Comparison of ENCODE assay signal across 8 cellular contexts in genomic region chr13:75549262-75550158, GRCh38. TPM values are rescaled to one million over a fixed set of nuclear protein-coding genes. Genes with fewer than 3 reads are reported as not detected.
A peak's percentile ranks its signal among the peaks of the same experiment; 100 is the strongest.
DNase-seq lines count a peak whose midpoint lies in the region; ATAC-seq and TF ChIP-seq lines count a peak whose summit lies in the region.

UCHL3 (plus strand) TSS chr13:75549791; CDS start chr13:75549821, 30 bp downstream.

- WGBS in transverse colon (ENCODE audit: low coverage in 1 of 2), 2 donors: 0% methylated on average over 8 to 71 of the region's 74 CpGs

- peak; percentile 95 for ATAC-seq in HG02678 (IDR thresholded peaks at IDR 0.05; ENCODE audit: unreplicated experiment)
- ATAC-seq in activated naive CD8-positive, alpha-beta T cell treated with anti-CD3 and anti-CD28 coated beads, Interleukin-2, amount 50 U/mL, for 24 hours: peak; percentile 98
- peak; percentile 98 for ATAC-seq in Right ventricle myocardium superior (ENCODE audit: poor library complexity)

- H3K36me3 ChIP-seq in parathyroid adenoma (ENCODE audit: control insufficient read depth, insufficient read depth, low read length): no peaks in the 10 kb centered on the region
- no peaks in the 10 kb centered on the region for H3K36me3 ChIP-seq in transverse colon

- TF ChIP-seq EP300 in transverse colon (IDR thresholded peaks at IDR 0.05; ENCODE audit: low read depth): no peak

- peak within 1 kb of the TSS; percentile 94 for H3K4me3 ChIP-seq in GM12865 (ENCODE audit: low read depth, low read length)
- H3K4me3 ChIP-seq in parathyroid adenoma (ENCODE audit: low read depth, low read length): peak within 1 kb of the TSS; percentile 85
- peak within 1 kb of the TSS; percentile 77 to 93 (median 82) for H3K4me3 ChIP-seq in transverse colon

- peak; percentile 98 for DNase-seq in GM12865 (ENCODE audit: low read depth)
- peak; percentile 89 for DNase-seq in NCI-H128 (lab: John Stamatoyannopoulos, UW; ENCODE audit: unreplicated experiment)
- peak; percentile 74 to 94 for DNase-seq in SW 1271 (lab: John Stamatoyannopoulos, UW)
- peak; percentile 98 for DNase-seq in activated naive CD8-positive, alpha-beta T cell treated with anti-CD3 and anti-CD28 coated beads, Interleukin-2, amount 50 U/mL, for 24 hours
- DNase-seq in Right ventricle myocardium superior: peak; percentile 98
- DNase-seq in transverse colon: peak; percentile 98

- peak; percentile 75 for TF ChIP-seq POLR2A in transverse colon (IDR thresholded peaks at IDR 0.05)

- peak within 1 kb of the TSS; percentile 37 for H3K9ac ChIP-seq in parathyroid adenoma

- H3K27me3 Mint-ChIP-seq in activated naive CD8-positive, alpha-beta T cell treated with anti-CD3 and anti-CD28 coated beads, Interleukin-2, amount 50 U/mL, for 24 hours: peaks cover 2% of the 10 kb centered on the region

- H3K4me3 Mint-ChIP-seq in activated naive CD8-positive, alpha-beta T cell treated with anti-CD3 and anti-CD28 coated beads, Interleukin-2, amount 50 U/mL, for 24 hours: peak within 1 kb of the TSS; percentile 98

- peaks cover 19% of the 10 kb centered on the region for H3K36me3 Mint-ChIP-seq in activated naive CD8-positive, alpha-beta T cell treated with anti-CD3 and anti-CD28 coated beads, Interleukin-2, amount 50 U/mL, for 24 hours (ENCODE audit: low read depth)

- intact Hi-C loops in Right ventricle myocardium superior (cut with DNase I): no loop called here
- intact Hi-C loops in transverse colon (cut with DNase I; ENCODE audit: low total_unique reads): loop anchor here (10.0 kb wide), 1 partner anchor 65 kb away; the partner anchor contains the start of gene TBC1D4

- peaks cover 43% of the 10 kb centered on the region for H3K4me1 Mint-ChIP-seq in activated naive CD8-positive, alpha-beta T cell treated with anti-CD3 and anti-CD28 coated beads, Interleukin-2, amount 50 U/mL, for 24 hours

- H2AFZ ChIP-seq in parathyroid adenoma: peak within 1 kb of the TSS; percentile 95

- peaks cover 4% of the 10 kb centered on the region for H3K79me2 ChIP-seq in parathyroid adenoma

- peak; percentile 90 for TF ChIP-seq CTCF in GM12865 (IDR thresholded peaks at IDR 0.05; ENCODE audit: insufficient read depth, low read depth, low read length, missing control alignments)
- peak; percentile 78 for TF ChIP-seq CTCF in parathyroid adenoma (IDR thresholded peaks at IDR 0.05)
- TF ChIP-seq CTCF in transverse colon (IDR thresholded peaks at IDR 0.05): peak; percentile 81 to 97 (median 83)

- H3K9me3 Mint-ChIP-seq in activated naive CD8-positive, alpha-beta T cell treated with anti-CD3 and anti-CD28 coated beads, Interleukin-2, amount 50 U/mL, for 24 hours: no peaks in the 10 kb centered on the region

- H3K9me3 ChIP-seq in parathyroid adenoma (ENCODE audit: control insufficient read depth, low read length) (no peaks in the 10 kb centered on the region), transverse colon (no peaks in the 10 kb centered on the region)

- H3K4me2 ChIP-seq in parathyroid adenoma (ENCODE audit: low read length): peak within 1 kb of the TSS; percentile 79

- H3K27me3 ChIP-seq in parathyroid adenoma (ENCODE audit: control insufficient read depth, insufficient read depth, low read length) (no peaks in the 10 kb centered on the region), transverse colon (no peaks in the 10 kb centered on the region)

- H3K27ac Mint-ChIP-seq in activated naive CD8-positive, alpha-beta T cell treated with anti-CD3 and anti-CD28 coated beads, Interleukin-2, amount 50 U/mL, for 24 hours: peak within 1 kb of the TSS; percentile 98

- H3K27ac ChIP-seq in parathyroid adenoma (peak within 1 kb of the TSS; percentile 76), transverse colon (peak within 1 kb of the TSS; percentile 82 to 87 (median 84))

- in situ Hi-C loops in transverse colon (cut with MboI; ENCODE audit: low pct_ligation_motif_present in 1 of 4, low pct_unique_long_range_greater_than_20kb in 1 of 4, low sequenced_read_pairs in 3 of 4): loop anchor here in 1 of 4 donors (10.0 kb wide), 1 partner anchor 65 kb away; the partner anchor contains the start of gene TBC1D4

- no peaks in the 10 kb centered on the region for H3K4me1 ChIP-seq in parathyroid adenoma
- H3K4me1 ChIP-seq in transverse colon: peaks cover 4 to 17% (median 7%) of the 10 kb centered on the region in 4 donors

RNA-seq across cellular contexts. Expression of gene UCHL3, which starts in this region (rescaled TPM):
- 19.5 TPM for total RNA-seq in Right ventricle myocardium superior
- 10 to 100 TPM in 3 of 4 donors, 1 to 10 TPM in 1; 3.4 to 55.9 (median 19.3) TPM for total RNA-seq in transverse colon

Comparison
In these comparisons a context has a peak if more than half of its experiments do, and no peak if none do; other contexts are left out.
1. Peak in every context shown above with its lines: DNase-seq, ATAC-seq, H3K4me3 ChIP-seq and H3K27ac ChIP-seq.